8 cellular contexts compared by ENCODE assay signal in genomic region chr7:100604976-100605911, GRCh38. TPM values are rescaled to one million over a fixed set of nuclear protein-coding genes. Genes with fewer than 3 reads are reported as not detected.
DNase-seq lines count a peak whose midpoint lies in the region; ATAC-seq and TF ChIP-seq lines count a peak whose summit lies in the region.

No MANE protein-coding gene starts in this region.

- peak; percentile 61 for DNase-seq in activated CD4-positive, alpha-beta T cell treated with anti-CD3 and anti-CD28 coated beads for 48 hours
- no peak for DNase-seq in activated CD4-positive, alpha-beta T cell treated with anti-CD3 and anti-CD28 coated beads, Interleukin-2, amount 50 U/mL, for 4 hours
- DNase-seq in activated T-helper 9 cell treated with anti-CD3 and anti-CD28 coated beads, Interleukin-2, amount 50 U/mL, for 16 hours (ENCODE audit: low read depth), result peak; percentile 24
- DNase-seq in heart left ventricle (peak; percentile 45 to 76 (median 68)), retinal pigment epithelial cell (ENCODE audit: low read depth) (no peak), dermis blood vessel endothelial cell (no peak), NCI-H1048 (lab: John Stamatoyannopoulos, UW) (no peak)

- 13 to 30% (median 21%) methylated on average over 44 to 68 of the region's 68 CpGs for WGBS in heart left ventricle, 4 donors

- H3K4me1 ChIP-seq in heart left ventricle, result peaks cover 0 to 34% (median 12%) of the 10 kb centered on the region in 12 donors

- ATAC-seq in heart left ventricle (peak; percentile 18 to 37 (median 30)), HG02588 (IDR thresholded peaks at IDR 0.05; ENCODE audit: unreplicated experiment) (no peak)

- no peaks in the 10 kb centered on the region for H3K9me3 ChIP-seq in heart left ventricle

- no peak for TF ChIP-seq CTCF in heart left ventricle (IDR thresholded peaks at IDR 0.05)
- TF ChIP-seq CTCF in retinal pigment epithelial cell (conservative IDR thresholded peaks at IDR 0.05; ENCODE audit: low read depth, low read length), result no peak

- TF ChIP-seq POLR2A in heart left ventricle (IDR thresholded peaks at IDR 0.05), result no peak

- H3K27ac ChIP-seq in heart left ventricle, result peak overlapping the region in 11 of 12 donors; percentile 67 to 90 (median 80)

- H3K36me3 ChIP-seq in heart left ventricle, result no peaks in the 10 kb centered on the region

- intact Hi-C loops in heart left ventricle (cut with DNase I), result loop anchor here in 5 of 10 donors (1.0 to 5.0 kb wide), 4 partner anchors 68 to 87 kb away; partner anchors contain the start of genes GIGYF1 (in 2 of the 5) and GNB2 (in 1 of the 5)

- H3K4me3 ChIP-seq in heart left ventricle, result peak overlapping the region; percentile 48 to 96 (median 76)
- H3K4me3 ChIP-seq in retinal pigment epithelial cell (ENCODE audit: low read length), result peak overlapping the region; percentile 62

- H3K27me3 ChIP-seq in heart left ventricle, result no peaks in the 10 kb centered on the region

RNA-seq across cellular contexts. Expression of gene PCOLCE, which starts 3.1 kb away (rescaled TPM):
- total RNA-seq in heart left ventricle (10 to 100 TPM; 15.7 to 68.1 (median 28.3) TPM), dermis blood vessel endothelial cell (0.51 and 0.56 TPM in 2 replicates)
- polyA plus RNA-seq in heart left ventricle, result 10 to 100 TPM; 33.5 to 35.4 TPM

RNA-seq across cellular contexts. Expression of gene MOSPD3, which starts 7.1 kb away (rescaled TPM):
- total RNA-seq in heart left ventricle (10 to 100 TPM in 5 of 9 donors, 1 to 10 TPM in 4; 6.7 to 13.8 (median 10.4) TPM), dermis blood vessel endothelial cell (4.9 and 10.3 TPM in 2 replicates)
- polyA plus RNA-seq in heart left ventricle, result 10 to 100 TPM; 10.4 to 12.3 TPM

RNA-seq across cellular contexts. Expression of gene FBXO24, which starts 19.1 kb away (rescaled TPM):
- total RNA-seq in heart left ventricle (under 1 TPM in 6 of 9 donors, not detected in 3; 0.11 to 0.75 (median 0.48) TPM), dermis blood vessel endothelial cell (0.60 TPM in 1 of 2 replicates, not detected in the other)
- polyA plus RNA-seq in heart left ventricle, result under 1 TPM in 1 of 2 donors, not detected in 1; 0.14 TPM

RNA-seq across cellular contexts. Expression of gene LRCH4, which starts 19.3 kb away (rescaled TPM):
- total RNA-seq in heart left ventricle, result 10 to 100 TPM; 18.5 to 46.6 (median 29.2) TPM
- 10 to 100 TPM; 34.1 to 42.0 TPM for polyA plus RNA-seq in heart left ventricle
- 12.1 and 20.3 TPM in 2 replicates for total RNA-seq in dermis blood vessel endothelial cell

RNA-seq across cellular contexts. Expression of gene SAP25, which starts 31.5 kb away (rescaled TPM):
- total RNA-seq in heart left ventricle (1 to 10 TPM in 2 of 9 donors, under 1 TPM in 3, not detected in 4; 0.35 to 2.3 (median 0.72) TPM), dermis blood vessel endothelial cell (not detected in 2 replicates)
- polyA plus RNA-seq in heart left ventricle, result under 1 TPM; 0.30 to 0.65 TPM

Comparison
In these comparisons a context has a peak if more than half of its experiments do, and no peak if none do; other contexts are left out.
1. DNase-seq: peak in activated CD4-positive, alpha-beta T cell treated with anti-CD3 and anti-CD28 coated beads for 48 hours (single experiment), activated T-helper 9 cell treated with anti-CD3 and anti-CD28 coated beads, Interleukin-2, amount 50 U/mL, for 16 hours (single experiment) and heart left ventricle (5 of 5); none in activated CD4-positive, alpha-beta T cell treated with anti-CD3 and anti-CD28 coated beads, Interleukin-2, amount 50 U/mL, for 4 hours (0 of 2), retinal pigment epithelial cell (single experiment), dermis blood vessel endothelial cell (single experiment) and NCI-H1048 (single experiment).
2. RNA of gene PCOLCE, which starts 3.1 kb away (total RNA-seq): 15.7 to 68.1 TPM in heart left ventricle; 0.51 to 0.56 TPM in dermis blood vessel endothelial cell; every median in the first group is over 10 times any median in the second.